1 cellular context compared by ENCODE assay signal in the genomic region with DNA sequence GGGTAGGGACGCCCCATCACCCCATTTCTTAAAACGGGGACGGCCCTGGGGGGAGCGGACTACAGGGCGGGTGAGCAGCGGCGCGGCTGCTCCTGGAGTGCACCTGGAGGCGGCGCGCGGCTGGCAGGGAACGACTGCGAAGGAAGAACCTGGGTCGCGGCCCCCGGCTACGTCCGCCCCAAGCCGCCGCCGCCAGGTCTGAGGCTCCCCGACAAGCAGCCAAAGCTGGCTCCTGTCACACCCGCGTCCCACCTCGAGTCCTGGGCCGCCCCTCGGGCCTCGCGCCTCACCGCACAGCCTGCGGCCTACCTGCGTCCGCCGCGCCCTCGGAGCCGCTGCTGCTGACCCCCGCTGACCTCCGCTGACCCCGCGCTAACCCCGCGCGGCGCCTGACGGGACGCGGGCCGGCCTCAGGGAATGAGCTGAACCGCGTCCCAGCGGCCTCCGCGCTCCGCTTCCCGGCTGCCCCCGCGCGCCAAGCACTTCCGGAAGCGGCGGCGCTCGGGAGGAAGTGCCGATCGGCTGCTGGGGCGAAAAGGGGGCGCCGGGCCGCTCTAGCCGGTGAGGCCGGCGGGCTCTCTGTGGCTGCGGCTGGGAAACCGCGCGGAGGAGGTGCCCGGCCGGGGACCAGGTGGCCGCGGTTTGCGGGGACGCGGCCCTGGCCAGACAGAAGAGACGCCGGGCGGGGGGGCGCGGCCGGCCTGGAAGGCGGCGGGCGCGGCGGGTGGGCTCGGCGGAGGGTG.
TF ChIP-seq lines count a peak whose summit lies in the region.

A gene with protein sequence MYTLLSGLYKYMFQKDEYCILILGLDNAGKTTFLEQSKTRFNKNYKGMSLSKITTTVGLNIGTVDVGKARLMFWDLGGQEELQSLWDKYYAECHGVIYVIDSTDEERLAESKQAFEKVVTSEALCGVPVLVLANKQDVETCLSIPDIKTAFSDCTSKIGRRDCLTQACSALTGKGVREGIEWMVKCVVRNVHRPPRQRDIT (minus strand): TSS at position 419 of the 743 bp plus-strand sequence. CDS start 885 bp downstream, outside the sequence.
A gene with protein sequence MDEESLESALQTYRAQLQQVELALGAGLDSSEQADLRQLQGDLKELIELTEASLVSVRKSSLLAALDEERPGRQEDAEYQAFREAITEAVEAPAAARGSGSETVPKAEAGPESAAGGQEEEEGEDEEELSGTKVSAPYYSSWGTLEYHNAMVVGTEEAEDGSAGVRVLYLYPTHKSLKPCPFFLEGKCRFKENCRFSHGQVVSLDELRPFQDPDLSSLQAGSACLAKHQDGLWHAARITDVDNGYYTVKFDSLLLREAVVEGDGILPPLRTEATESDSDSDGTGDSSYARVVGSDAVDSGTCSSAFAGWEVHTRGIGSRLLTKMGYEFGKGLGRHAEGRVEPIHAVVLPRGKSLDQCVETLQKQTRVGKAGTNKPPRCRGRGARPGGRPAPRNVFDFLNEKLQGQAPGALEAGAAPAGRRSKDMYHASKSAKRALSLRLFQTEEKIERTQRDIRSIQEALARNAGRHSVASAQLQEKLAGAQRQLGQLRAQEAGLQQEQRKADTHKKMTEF (plus strand): TSS at position 482 of the 743 bp plus-strand sequence. CDS start 542 bp downstream, outside the sequence.

TF ChIP-seq in K562, 482 proteins besides CTCF, POLR2A, EP300 and RAD21 (continued from another document and continues in another):
- TF ChIP-seq MEF2D (tag; conservative IDR thresholded peaks at IDR 0.05; ENCODE audit: low read depth) = no peak
- no peak for TF ChIP-seq CBFA2T2 (conservative IDR thresholded peaks at IDR 0.05)
- peak; percentile 83 for TF ChIP-seq SREBF1 (IDR thresholded peaks at IDR 0.05; ENCODE audit: borderline replicate concordance, low read depth, low read length)
- TF ChIP-seq YBX1 (IDR thresholded peaks at IDR 0.05) = no peak
- no peak for TF ChIP-seq ZKSCAN3 (CRISPR knock-in tag; IDR thresholded peaks at IDR 0.05)
- no peak for TF ChIP-seq ATF1 (CRISPR knock-in tag; IDR thresholded peaks at IDR 0.05)
- peak; percentile 68 for TF ChIP-seq ATF1 (tag; IDR thresholded peaks at IDR 0.05)
- no peak for TF ChIP-seq ZC3H8 (IDR thresholded peaks at IDR 0.05)
- peak; percentile 93; the same call in 1 of the 2 replicates for TF ChIP-seq NR1H2 (CRISPR knock-in tag; IDR thresholded peaks at IDR 0.05)
- TF ChIP-seq RFX7 (CRISPR knock-in tag; IDR thresholded peaks at IDR 0.05) = no peak
- TF ChIP-seq, protein P1, sequence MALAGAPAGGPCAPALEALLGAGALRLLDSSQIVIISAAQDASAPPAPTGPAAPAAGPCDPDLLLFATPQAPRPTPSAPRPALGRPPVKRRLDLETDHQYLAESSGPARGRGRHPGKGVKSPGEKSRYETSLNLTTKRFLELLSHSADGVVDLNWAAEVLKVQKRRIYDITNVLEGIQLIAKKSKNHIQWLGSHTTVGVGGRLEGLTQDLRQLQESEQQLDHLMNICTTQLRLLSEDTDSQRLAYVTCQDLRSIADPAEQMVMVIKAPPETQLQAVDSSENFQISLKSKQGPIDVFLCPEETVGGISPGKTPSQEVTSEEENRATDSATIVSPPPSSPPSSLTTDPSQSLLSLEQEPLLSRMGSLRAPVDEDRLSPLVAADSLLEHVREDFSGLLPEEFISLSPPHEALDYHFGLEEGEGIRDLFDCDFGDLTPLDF (CRISPR knock-in tag; IDR thresholded peaks at IDR 0.05) = peak; percentile 74; the same call in 1 of the 2 replicates
- TF ChIP-seq, protein P2, sequence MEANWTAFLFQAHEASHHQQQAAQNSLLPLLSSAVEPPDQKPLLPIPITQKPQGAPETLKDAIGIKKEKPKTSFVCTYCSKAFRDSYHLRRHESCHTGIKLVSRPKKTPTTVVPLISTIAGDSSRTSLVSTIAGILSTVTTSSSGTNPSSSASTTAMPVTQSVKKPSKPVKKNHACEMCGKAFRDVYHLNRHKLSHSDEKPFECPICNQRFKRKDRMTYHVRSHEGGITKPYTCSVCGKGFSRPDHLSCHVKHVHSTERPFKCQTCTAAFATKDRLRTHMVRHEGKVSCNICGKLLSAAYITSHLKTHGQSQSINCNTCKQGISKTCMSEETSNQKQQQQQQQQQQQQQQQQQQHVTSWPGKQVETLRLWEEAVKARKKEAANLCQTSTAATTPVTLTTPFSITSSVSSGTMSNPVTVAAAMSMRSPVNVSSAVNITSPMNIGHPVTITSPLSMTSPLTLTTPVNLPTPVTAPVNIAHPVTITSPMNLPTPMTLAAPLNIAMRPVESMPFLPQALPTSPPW (CRISPR knock-in tag; IDR thresholded peaks at IDR 0.05) = peak; percentile 65
- peak; percentile 74; the same call in 1 of the 2 replicates for TF ChIP-seq CBX1 (IDR thresholded peaks at IDR 0.05; ENCODE audit: low read depth)
- no peak for TF ChIP-seq MCM3 (IDR thresholded peaks at IDR 0.05)
- no peak for TF ChIP-seq POLR2AphosphoS2 (IDR thresholded peaks at IDR 0.05; ENCODE audit: low read length)
- no peak for TF ChIP-seq WHSC1 (IDR thresholded peaks at IDR 0.05; ENCODE audit: low read length)
- TF ChIP-seq PHF20 (IDR thresholded peaks at IDR 0.05; ENCODE audit: partially characterized antibody) = peak; percentile 96
- peak; percentile 78 for TF ChIP-seq DMBX1 (CRISPR knock-in tag; IDR thresholded peaks at IDR 0.05; ENCODE audit: borderline replicate concordance)
- TF ChIP-seq PHB2 (IDR thresholded peaks at IDR 0.05; ENCODE audit: low read depth) = no peak
- no peak for TF ChIP-seq SMARCC2 (IDR thresholded peaks at IDR 0.05; ENCODE audit: low read depth)
- TF ChIP-seq TCF3 (CRISPR knock-in tag; IDR thresholded peaks at IDR 0.05) = peak; percentile 42
- TF ChIP-seq, protein P3, sequence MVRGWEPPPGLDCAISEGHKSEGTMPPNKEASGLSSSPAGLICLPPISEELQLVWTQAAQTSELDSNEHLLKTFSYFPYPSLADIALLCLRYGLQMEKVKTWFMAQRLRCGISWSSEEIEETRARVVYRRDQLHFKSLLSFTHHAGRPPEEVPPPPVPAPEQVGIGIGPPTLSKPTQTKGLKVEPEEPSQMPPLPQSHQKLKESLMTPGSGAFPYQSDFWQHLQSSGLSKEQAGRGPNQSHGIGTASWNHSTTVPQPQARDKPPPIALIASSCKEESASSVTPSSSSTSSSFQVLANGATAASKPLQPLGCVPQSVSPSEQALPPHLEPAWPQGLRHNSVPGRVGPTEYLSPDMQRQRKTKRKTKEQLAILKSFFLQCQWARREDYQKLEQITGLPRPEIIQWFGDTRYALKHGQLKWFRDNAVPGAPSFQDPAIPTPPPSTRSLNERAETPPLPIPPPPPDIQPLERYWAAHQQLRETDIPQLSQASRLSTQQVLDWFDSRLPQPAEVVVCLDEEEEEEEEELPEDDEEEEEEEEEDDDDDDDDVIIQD (CRISPR knock-in tag; IDR thresholded peaks at IDR 0.05) = peak; percentile 73; the same call in 1 of the 2 replicates
- TF ChIP-seq, protein P4, sequence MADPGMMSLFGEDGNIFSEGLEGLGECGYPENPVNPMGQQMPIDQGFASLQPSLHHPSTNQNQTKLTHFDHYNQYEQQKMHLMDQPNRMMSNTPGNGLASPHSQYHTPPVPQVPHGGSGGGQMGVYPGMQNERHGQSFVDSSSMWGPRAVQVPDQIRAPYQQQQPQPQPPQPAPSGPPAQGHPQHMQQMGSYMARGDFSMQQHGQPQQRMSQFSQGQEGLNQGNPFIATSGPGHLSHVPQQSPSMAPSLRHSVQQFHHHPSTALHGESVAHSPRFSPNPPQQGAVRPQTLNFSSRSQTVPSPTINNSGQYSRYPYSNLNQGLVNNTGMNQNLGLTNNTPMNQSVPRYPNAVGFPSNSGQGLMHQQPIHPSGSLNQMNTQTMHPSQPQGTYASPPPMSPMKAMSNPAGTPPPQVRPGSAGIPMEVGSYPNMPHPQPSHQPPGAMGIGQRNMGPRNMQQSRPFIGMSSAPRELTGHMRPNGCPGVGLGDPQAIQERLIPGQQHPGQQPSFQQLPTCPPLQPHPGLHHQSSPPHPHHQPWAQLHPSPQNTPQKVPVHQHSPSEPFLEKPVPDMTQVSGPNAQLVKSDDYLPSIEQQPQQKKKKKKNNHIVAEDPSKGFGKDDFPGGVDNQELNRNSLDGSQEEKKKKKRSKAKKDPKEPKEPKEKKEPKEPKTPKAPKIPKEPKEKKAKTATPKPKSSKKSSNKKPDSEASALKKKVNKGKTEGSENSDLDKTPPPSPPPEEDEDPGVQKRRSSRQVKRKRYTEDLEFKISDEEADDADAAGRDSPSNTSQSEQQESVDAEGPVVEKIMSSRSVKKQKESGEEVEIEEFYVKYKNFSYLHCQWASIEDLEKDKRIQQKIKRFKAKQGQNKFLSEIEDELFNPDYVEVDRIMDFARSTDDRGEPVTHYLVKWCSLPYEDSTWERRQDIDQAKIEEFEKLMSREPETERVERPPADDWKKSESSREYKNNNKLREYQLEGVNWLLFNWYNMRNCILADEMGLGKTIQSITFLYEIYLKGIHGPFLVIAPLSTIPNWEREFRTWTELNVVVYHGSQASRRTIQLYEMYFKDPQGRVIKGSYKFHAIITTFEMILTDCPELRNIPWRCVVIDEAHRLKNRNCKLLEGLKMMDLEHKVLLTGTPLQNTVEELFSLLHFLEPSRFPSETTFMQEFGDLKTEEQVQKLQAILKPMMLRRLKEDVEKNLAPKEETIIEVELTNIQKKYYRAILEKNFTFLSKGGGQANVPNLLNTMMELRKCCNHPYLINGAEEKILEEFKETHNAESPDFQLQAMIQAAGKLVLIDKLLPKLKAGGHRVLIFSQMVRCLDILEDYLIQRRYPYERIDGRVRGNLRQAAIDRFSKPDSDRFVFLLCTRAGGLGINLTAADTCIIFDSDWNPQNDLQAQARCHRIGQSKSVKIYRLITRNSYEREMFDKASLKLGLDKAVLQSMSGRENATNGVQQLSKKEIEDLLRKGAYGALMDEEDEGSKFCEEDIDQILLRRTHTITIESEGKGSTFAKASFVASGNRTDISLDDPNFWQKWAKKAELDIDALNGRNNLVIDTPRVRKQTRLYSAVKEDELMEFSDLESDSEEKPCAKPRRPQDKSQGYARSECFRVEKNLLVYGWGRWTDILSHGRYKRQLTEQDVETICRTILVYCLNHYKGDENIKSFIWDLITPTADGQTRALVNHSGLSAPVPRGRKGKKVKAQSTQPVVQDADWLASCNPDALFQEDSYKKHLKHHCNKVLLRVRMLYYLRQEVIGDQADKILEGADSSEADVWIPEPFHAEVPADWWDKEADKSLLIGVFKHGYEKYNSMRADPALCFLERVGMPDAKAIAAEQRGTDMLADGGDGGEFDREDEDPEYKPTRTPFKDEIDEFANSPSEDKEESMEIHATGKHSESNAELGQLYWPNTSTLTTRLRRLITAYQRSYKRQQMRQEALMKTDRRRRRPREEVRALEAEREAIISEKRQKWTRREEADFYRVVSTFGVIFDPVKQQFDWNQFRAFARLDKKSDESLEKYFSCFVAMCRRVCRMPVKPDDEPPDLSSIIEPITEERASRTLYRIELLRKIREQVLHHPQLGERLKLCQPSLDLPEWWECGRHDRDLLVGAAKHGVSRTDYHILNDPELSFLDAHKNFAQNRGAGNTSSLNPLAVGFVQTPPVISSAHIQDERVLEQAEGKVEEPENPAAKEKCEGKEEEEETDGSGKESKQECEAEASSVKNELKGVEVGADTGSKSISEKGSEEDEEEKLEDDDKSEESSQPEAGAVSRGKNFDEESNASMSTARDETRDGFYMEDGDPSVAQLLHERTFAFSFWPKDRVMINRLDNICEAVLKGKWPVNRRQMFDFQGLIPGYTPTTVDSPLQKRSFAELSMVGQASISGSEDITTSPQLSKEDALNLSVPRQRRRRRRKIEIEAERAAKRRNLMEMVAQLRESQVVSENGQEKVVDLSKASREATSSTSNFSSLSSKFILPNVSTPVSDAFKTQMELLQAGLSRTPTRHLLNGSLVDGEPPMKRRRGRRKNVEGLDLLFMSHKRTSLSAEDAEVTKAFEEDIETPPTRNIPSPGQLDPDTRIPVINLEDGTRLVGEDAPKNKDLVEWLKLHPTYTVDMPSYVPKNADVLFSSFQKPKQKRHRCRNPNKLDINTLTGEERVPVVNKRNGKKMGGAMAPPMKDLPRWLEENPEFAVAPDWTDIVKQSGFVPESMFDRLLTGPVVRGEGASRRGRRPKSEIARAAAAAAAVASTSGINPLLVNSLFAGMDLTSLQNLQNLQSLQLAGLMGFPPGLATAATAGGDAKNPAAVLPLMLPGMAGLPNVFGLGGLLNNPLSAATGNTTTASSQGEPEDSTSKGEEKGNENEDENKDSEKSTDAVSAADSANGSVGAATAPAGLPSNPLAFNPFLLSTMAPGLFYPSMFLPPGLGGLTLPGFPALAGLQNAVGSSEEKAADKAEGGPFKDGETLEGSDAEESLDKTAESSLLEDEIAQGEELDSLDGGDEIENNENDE (IDR thresholded peaks at IDR 0.05; ENCODE audit: low read depth, low read length) = no peak
- no peak for TF ChIP-seq ZNF165 (CRISPR knock-in tag; IDR thresholded peaks at IDR 0.05; ENCODE audit: borderline replicate concordance)
- TF ChIP-seq RAD51 (IDR thresholded peaks at IDR 0.05; ENCODE audit: borderline replicate concordance, low read depth) = no peak
- no peak for TF ChIP-seq ARHGAP35 (IDR thresholded peaks at IDR 0.05; ENCODE audit: partially characterized antibody)
- TF ChIP-seq, protein P5, sequence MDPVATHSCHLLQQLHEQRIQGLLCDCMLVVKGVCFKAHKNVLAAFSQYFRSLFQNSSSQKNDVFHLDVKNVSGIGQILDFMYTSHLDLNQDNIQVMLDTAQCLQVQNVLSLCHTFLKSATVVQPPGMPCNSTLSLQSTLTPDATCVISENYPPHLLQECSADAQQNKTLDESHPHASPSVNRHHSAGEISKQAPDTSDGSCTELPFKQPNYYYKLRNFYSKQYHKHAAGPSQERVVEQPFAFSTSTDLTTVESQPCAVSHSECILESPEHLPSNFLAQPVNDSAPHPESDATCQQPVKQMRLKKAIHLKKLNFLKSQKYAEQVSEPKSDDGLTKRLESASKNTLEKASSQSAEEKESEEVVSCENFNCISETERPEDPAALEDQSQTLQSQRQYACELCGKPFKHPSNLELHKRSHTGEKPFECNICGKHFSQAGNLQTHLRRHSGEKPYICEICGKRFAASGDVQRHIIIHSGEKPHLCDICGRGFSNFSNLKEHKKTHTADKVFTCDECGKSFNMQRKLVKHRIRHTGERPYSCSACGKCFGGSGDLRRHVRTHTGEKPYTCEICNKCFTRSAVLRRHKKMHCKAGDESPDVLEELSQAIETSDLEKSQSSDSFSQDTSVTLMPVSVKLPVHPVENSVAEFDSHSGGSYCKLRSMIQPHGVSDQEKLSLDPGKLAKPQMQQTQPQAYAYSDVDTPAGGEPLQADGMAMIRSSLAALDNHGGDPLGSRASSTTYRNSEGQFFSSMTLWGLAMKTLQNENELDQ (CRISPR knock-in tag; IDR thresholded peaks at IDR 0.05; ENCODE audit: borderline replicate concordance) = no peak
- TF ChIP-seq BRF1 (IDR thresholded peaks at IDR 0.05; ENCODE audit: borderline replicate concordance, extremely low read depth, insufficient read length) = no peak
- no peak for TF ChIP-seq EHMT2 (IDR thresholded peaks at IDR 0.05)
- TF ChIP-seq LARP7 (IDR thresholded peaks at IDR 0.05) = no peak
- TF ChIP-seq GABPB1 (CRISPR knock-in tag; IDR thresholded peaks at IDR 0.05) = peak; percentile 91
- TF ChIP-seq GABPA (tag; conservative IDR thresholded peaks at IDR 0.05; ENCODE audit: low read depth) = peak; percentile 96
- TF ChIP-seq ZNF354B (CRISPR knock-in tag; IDR thresholded peaks at IDR 0.05) = no peak
- TF ChIP-seq ZNF583 (CRISPR knock-in tag; IDR thresholded peaks at IDR 0.05) = no peak; the same call in 1 of the 2 replicates
- no peak for TF ChIP-seq SMAD3 (CRISPR knock-in tag; conservative IDR thresholded peaks at IDR 0.05)
- no peak for TF ChIP-seq MAFG (tag; conservative IDR thresholded peaks at IDR 0.05)
- TF ChIP-seq MYC (IDR thresholded peaks at IDR 0.05; ENCODE audit: low read depth, low read length) = peak; percentile 92
- no peak for TF ChIP-seq MYC (CRISPR knock-in tag; IDR thresholded peaks at IDR 0.05; ENCODE audit: borderline replicate concordance, low read depth)
- TF ChIP-seq FOXM1 (IDR thresholded peaks at IDR 0.05; ENCODE audit: low read depth) = no peak
- TF ChIP-seq FOXM1 (CRISPR knock-in tag; IDR thresholded peaks at IDR 0.05; ENCODE audit: low read depth) = no peak; the same call in 1 of the 2 replicates
